24 cellular contexts compared by ENCODE assay signal in the genomic region with DNA sequence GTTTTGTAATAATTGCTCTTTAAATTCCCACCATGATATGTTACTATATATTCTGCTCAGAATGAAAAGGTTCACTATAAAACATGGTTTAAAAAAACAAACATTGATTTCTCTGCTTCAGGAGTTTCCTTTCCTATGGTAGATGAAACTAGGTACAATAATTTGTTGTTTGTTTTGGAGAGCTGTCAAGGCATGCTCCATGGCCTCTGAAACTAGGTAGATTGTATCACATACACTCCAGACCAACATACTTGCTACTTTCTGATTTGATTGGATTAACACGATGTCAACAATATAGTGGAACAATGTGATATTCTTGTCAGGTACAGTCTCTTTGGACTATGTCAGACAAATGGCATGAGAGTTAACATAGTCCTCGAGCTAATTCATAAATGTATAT.
DNase-seq lines count a peak whose midpoint lies in the region; TF ChIP-seq lines count a peak whose summit lies in the region.
"Had no signal": no experiment of that assay in that cellular context is flagged by ENCODE, and none has a peak within 500 bp of the region (broad histone marks: within the 10 kb centered on the region; RNA-seq: fewer than 3 reads in every experiment).

No MANE protein-coding gene starts in this region.

- 71 to 75% methylated on average over 2 of the region's 2 CpGs for WGBS in lower leg skin, 2 donors

- H3K9me3 Mint-ChIP-seq in MCF 10A (ENCODE audit: unreplicated experiment) = no peaks in the 10 kb centered on the region
- H3K9me3 Mint-ChIP-seq in Caco-2 (ENCODE audit: unreplicated experiment) = no peaks in the 10 kb centered on the region
- H3K9me3 Mint-ChIP-seq in activated naive CD8-positive, alpha-beta T cell treated with anti-CD3 and anti-CD28 coated beads for 36 hours = peaks cover 13% of the 10 kb centered on the region

- POLR2A ChIA-PET in MCF 10A (lab: Yijun Ruan, JAX) (no interaction called here), Caco-2 (lab: Charles Lee) (no interaction called here)

- intact Hi-C loops in MCF 10A (cut with micrococcal nuclease) = loop anchor here (10.0 kb wide), 1 partner anchor 1274 kb away; no protein-coding TSS in a partner anchor
- intact Hi-C loops in breast epithelium (cut with DNase I; ENCODE audit: low total_unique reads) = no loop called here
- intact Hi-C loops in Caco-2 (cut with micrococcal nuclease; ENCODE audit: unreplicated experiment) = no loop called here
- intact Hi-C loops in lower leg skin (cut with DNase I; ENCODE audit: low total_unique reads) = no loop called here

- CTCF ChIA-PET in MCF 10A (lab: Yijun Ruan, JAX) = no interaction called here
- CTCF ChIA-PET in Caco-2 (lab: Charles Lee) = no interaction called here

- H3K27me3 Mint-ChIP-seq in MCF 10A (ENCODE audit: insufficient read depth, unreplicated experiment) = no peaks in the 10 kb centered on the region
- H3K27me3 Mint-ChIP-seq in Caco-2 (ENCODE audit: insufficient read depth, unreplicated experiment) = no peaks in the 10 kb centered on the region
- no peaks in the 10 kb centered on the region for H3K27me3 Mint-ChIP-seq in activated naive CD8-positive, alpha-beta T cell treated with anti-CD3 and anti-CD28 coated beads for 36 hours
- H3K27me3 Mint-ChIP-seq: CD4-positive, alpha-beta memory T cell had no signal

- BruUV-seq in MCF 10A (replicated peaks; lab: Mats Ljungman, UMichigan) (no TSS peak), Caco-2 (replicated peaks; lab: Mats Ljungman, UMichigan) (no TSS peak)

- H3K4me1 Mint-ChIP-seq in MCF 10A (ENCODE audit: insufficient read depth, unreplicated experiment) = peaks cover 18% of the 10 kb centered on the region
- H3K4me1 Mint-ChIP-seq in Caco-2 (ENCODE audit: low read depth, unreplicated experiment) = no peaks in the 10 kb centered on the region
- H3K4me1 Mint-ChIP-seq in activated naive CD8-positive, alpha-beta T cell treated with anti-CD3 and anti-CD28 coated beads for 36 hours = no peaks in the 10 kb centered on the region
- H3K4me1 Mint-ChIP-seq: CD4-positive, alpha-beta memory T cell had no signal

- H3K36me3 Mint-ChIP-seq in MCF 10A (ENCODE audit: insufficient read depth, unreplicated experiment) = no peaks in the 10 kb centered on the region
- no peaks in the 10 kb centered on the region for H3K36me3 Mint-ChIP-seq in Caco-2 (ENCODE audit: insufficient read depth, unreplicated experiment)
- no peaks in the 10 kb centered on the region for H3K36me3 Mint-ChIP-seq in activated naive CD8-positive, alpha-beta T cell treated with anti-CD3 and anti-CD28 coated beads for 36 hours
- H3K36me3 Mint-ChIP-seq: CD4-positive, alpha-beta memory T cell had no signal

- TF ChIP-seq POLR2A in breast epithelium (IDR thresholded peaks at IDR 0.05) (no peak), lower leg skin (IDR thresholded peaks at IDR 0.05) (no peak)

- no peak overlapping the region for H3K27ac ChIP-seq in breast epithelium
- H3K27ac ChIP-seq: A549, KMS-11 had no signal

- H3K27me3 ChIP-seq in breast epithelium (no peaks in the 10 kb centered on the region), Caco-2 (replicated peaks; ENCODE audit: control insufficient read depth, insufficient read depth, low read length) (no peaks in the 10 kb centered on the region)

- TF ChIP-seq CTCF in MCF 10A (IDR thresholded peaks at IDR 0.05; ENCODE audit: unreplicated experiment) = no peak
- TF ChIP-seq CTCF in breast epithelium (IDR thresholded peaks at IDR 0.05) = no peak
- TF ChIP-seq CTCF in LNCaP clone FGC (IDR thresholded peaks at IDR 0.05; ENCODE audit: control insufficient read depth, extremely low read depth, insufficient read depth) = no peak
- TF ChIP-seq CTCF in Caco-2 (IDR thresholded peaks at IDR 0.05; ENCODE audit: insufficient read depth in 1 of 2, low read depth in 1 of 2, low read length in 1 of 2, severe bottlenecking in 1 of 2, unreplicated experiment in 1 of 2) = no peak
- no peak for TF ChIP-seq CTCF in lower leg skin (IDR thresholded peaks at IDR 0.05)

- H3K27ac Mint-ChIP-seq in MCF 10A (ENCODE audit: low read depth, unreplicated experiment) = peak overlapping the region; percentile 63
- H3K27ac Mint-ChIP-seq in Caco-2 (ENCODE audit: unreplicated experiment) = no peak overlapping the region
- no peak overlapping the region for H3K27ac Mint-ChIP-seq in activated naive CD8-positive, alpha-beta T cell treated with anti-CD3 and anti-CD28 coated beads for 36 hours
- H3K27ac Mint-ChIP-seq: CD4-positive, alpha-beta memory T cell; T-helper 2 cell treated with Interferon-gamma antibody and Interleukin-4, amounts not matched to agents 5 μg/mL and 100 μg/mL, for 36 hours had no signal

- H3K36me3 ChIP-seq in breast epithelium (no peaks in the 10 kb centered on the region), Caco-2 (ENCODE audit: control insufficient read depth, insufficient read depth, low read length) (no peaks in the 10 kb centered on the region)

- H3K4me3 Mint-ChIP-seq in MCF 10A (ENCODE audit: unreplicated experiment) (no peak overlapping the region), Caco-2 (ENCODE audit: unreplicated experiment) (no peak overlapping the region)
- no peak overlapping the region for H3K4me3 Mint-ChIP-seq in activated naive CD8-positive, alpha-beta T cell treated with anti-CD3 and anti-CD28 coated beads for 36 hours
- H3K4me3 Mint-ChIP-seq: CD4-positive, alpha-beta memory T cell; T-helper 2 cell treated with Interferon-gamma antibody and Interleukin-4, amounts not matched to agents 5 μg/mL and 100 μg/mL, for 36 hours had no signal

- no peaks in the 10 kb centered on the region for H3K9me3 ChIP-seq in breast epithelium
- no peaks in the 10 kb centered on the region for H3K9me3 ChIP-seq in Caco-2
- H3K9me3 ChIP-seq: A549, SK-N-SH had no signal

- no peak overlapping the region for H3K4me3 ChIP-seq in breast epithelium
- H3K4me3 ChIP-seq in LNCaP clone FGC (ENCODE audit: low read depth, low read length) = no peak overlapping the region
- no peak overlapping the region for H3K4me3 ChIP-seq in Caco-2 (ENCODE audit: low read depth, low read length)
- no peak overlapping the region for H3K4me3 ChIP-seq in lower leg skin (ENCODE audit: low read depth, poor library complexity, severe bottlenecking)
- H3K4me3 ChIP-seq: A549 had no signal

- DNase-seq in MCF 10A (ENCODE audit: unreplicated experiment) (no peak), breast epithelium (ENCODE audit: low spot score in 2 of 2) (no peak), LNCaP clone FGC (ENCODE audit: low read depth) (peak; percentile 55), NCI-H345 treated with DMSO at 0.1 percent for 48 hours (lab: John Stamatoyannopoulos, UW; ENCODE audit: unreplicated experiment) (peak; percentile 12), renal cortical epithelial cell (ENCODE audit: low read depth) (peak; percentile 2), Caco-2 (no peak), lower leg skin (ENCODE audit: low spot score in 2 of 2) (no peak)
- DNase-seq in activated naive CD8-positive, alpha-beta T cell treated with anti-CD3 and anti-CD28 coated beads for 36 hours = no peak
- DNase-seq: Calu3; CD4-positive, alpha-beta memory T cell; DND-41; GDM1; GOT3; MM.1S; NCI-H1694 treated with DMSO at 0.1 percent for 48 hours; NCI-H2171; NCI-H446 treated with DMSO at 0.1 percent for 48 hours; NCI-H69; RPMI8226; SHP77 treated with DMSO at 0.1 percent for 48 hours; SK-N-SH had no signal

- no peaks in the 10 kb centered on the region for H3K4me1 ChIP-seq in breast epithelium
- H3K4me1 ChIP-seq in Caco-2 = no peaks in the 10 kb centered on the region

Comparison
In these comparisons a context has a peak if more than half of its experiments do, and no peak if none do; other contexts are left out.
1. DNase-seq: peak in LNCaP clone FGC (single experiment), NCI-H345 treated with DMSO at 0.1 percent for 48 hours (single experiment) and renal cortical epithelial cell (single experiment); none in MCF 10A (single experiment), breast epithelium (0 of 2), Caco-2 (0 of 2), lower leg skin (0 of 2) and activated naive CD8-positive, alpha-beta T cell treated with anti-CD3 and anti-CD28 coated beads for 36 hours (single experiment).